Comparison of ENCODE assay signal across 8 cellular contexts in genomic region chr3:196609343-196609775, GRCh38. TPM values are rescaled to one million over a fixed set of nuclear protein-coding genes. Genes with fewer than 3 reads are reported as not detected.
DNase-seq lines count a peak whose midpoint lies in the region; ATAC-seq and TF ChIP-seq lines count a peak whose summit lies in the region.

No MANE protein-coding gene starts in this region.

- DNase-seq in A673 (ENCODE audit: low spot score) (peak; percentile 94), NCI-H524 treated with DMSO at 0.1 percent for 48 hours (lab: John Stamatoyannopoulos, UW) (peak; percentile 31), kidney tubule cell (ENCODE audit: low spot score) (peak; percentile 80)
- peak; percentile 98 for DNase-seq in activated CD4-positive, alpha-beta T cell treated with anti-CD3 and anti-CD28 coated beads for 36 hours
- peak; percentile 81 to 92 for DNase-seq in central memory CD8-positive, alpha-beta T cell (ENCODE audit: low spot score in 2 of 2)
- DNase-seq in stimulated activated CD4-positive, alpha-beta T cell treated with anti-CD3 and anti-CD28 coated beads, Interleukin-4, amount 100 ng/mL, for 1 hour: peak; percentile 96

- no peaks in the 10 kb centered on the region for H3K36me3 ChIP-seq in A673 (ENCODE audit: insufficient read depth, low read length, poor library complexity, severe bottlenecking)

- ATAC-seq in GM18520 (IDR thresholded peaks at IDR 0.05; ENCODE audit: unreplicated experiment): peak; percentile 50
- ATAC-seq in HG03439 (IDR thresholded peaks at IDR 0.05; ENCODE audit: unreplicated experiment): peak; percentile 59
- ATAC-seq in activated CD4-positive, alpha-beta T cell treated with anti-CD3 and anti-CD28 coated beads for 36 hours: peak; percentile 93
- ATAC-seq in central memory CD8-positive, alpha-beta T cell (replicated peaks; ENCODE audit: extremely low read depth, poor library complexity, severe bottlenecking): peak; percentile 94

- no peaks in the 10 kb centered on the region for H3K9me3 ChIP-seq in A673 (ENCODE audit: low read depth, low read length, poor library complexity, severe bottlenecking)

- TF ChIP-seq CTCF in A673 (conservative IDR thresholded peaks at IDR 0.05; ENCODE audit: low read depth, low read length): peak; percentile 96

- H3K4me1 ChIP-seq in A673 (ENCODE audit: insufficient read depth, low read length, poor library complexity, severe bottlenecking): peaks cover 4% of the 10 kb centered on the region

- BruUV-seq in A673 (replicated peaks; lab: Mats Ljungman, UMichigan): no TSS peak

- H3K4me1 Mint-ChIP-seq in activated CD4-positive, alpha-beta T cell treated with anti-CD3 and anti-CD28 coated beads for 36 hours: peaks cover 28% of the 10 kb centered on the region
- peaks cover 35% of the 10 kb centered on the region for H3K4me1 Mint-ChIP-seq in central memory CD8-positive, alpha-beta T cell

- H3K27me3 ChIP-seq in A673 (replicated peaks; ENCODE audit: insufficient read depth, low read depth, low read length, poor library complexity): no peaks in the 10 kb centered on the region

- H3K27ac ChIP-seq in A673 (ENCODE audit: low read depth, low read length, poor library complexity, severe bottlenecking): no peak overlapping the region

- no peak overlapping the region for H3K4me3 ChIP-seq in A673 (ENCODE audit: low read depth, low read length, poor library complexity, severe bottlenecking)

- POLR2A ChIA-PET in A673 (lab: Charles Lee; ENCODE audit: low non-redundant PET): interaction anchor here (0.6 kb wide), 1 partner anchor 130 kb away, joined by 3 read pairs; the partner anchor contains the start of gene PAK2
- POLR2A ChIA-PET in activated CD4-positive, alpha-beta T cell treated with anti-CD3 and anti-CD28 coated beads for 36 hours (lab: Charles Lee): interaction anchor here (0.7 to 1.4 kb wide), 3 partner anchors 31 to 85 kb away, joined by 3 to 5 read pairs (median 3); partner anchors contain the start of genes FBXO45, NRROS and WDR53

- no peaks in the 10 kb centered on the region for H3K27me3 Mint-ChIP-seq in activated CD4-positive, alpha-beta T cell treated with anti-CD3 and anti-CD28 coated beads for 36 hours
- H3K27me3 Mint-ChIP-seq in central memory CD8-positive, alpha-beta T cell: no peaks in the 10 kb centered on the region

- peak overlapping the region; percentile 39 for H3K4me3 Mint-ChIP-seq in activated CD4-positive, alpha-beta T cell treated with anti-CD3 and anti-CD28 coated beads for 36 hours
- peak overlapping the region; percentile 57 for H3K4me3 Mint-ChIP-seq in central memory CD8-positive, alpha-beta T cell

- H3K27ac Mint-ChIP-seq in activated CD4-positive, alpha-beta T cell treated with anti-CD3 and anti-CD28 coated beads for 36 hours: peak overlapping the region; percentile 76
- peak overlapping the region; percentile 74 for H3K27ac Mint-ChIP-seq in central memory CD8-positive, alpha-beta T cell (ENCODE audit: low read depth)

- H3K36me3 Mint-ChIP-seq in activated CD4-positive, alpha-beta T cell treated with anti-CD3 and anti-CD28 coated beads for 36 hours (ENCODE audit: low read depth): no peaks in the 10 kb centered on the region
- peaks cover 1% of the 10 kb centered on the region for H3K36me3 Mint-ChIP-seq in central memory CD8-positive, alpha-beta T cell (ENCODE audit: insufficient read depth)

- no peaks in the 10 kb centered on the region for H3K9me3 Mint-ChIP-seq in activated CD4-positive, alpha-beta T cell treated with anti-CD3 and anti-CD28 coated beads for 36 hours (ENCODE audit: low read depth)
- H3K9me3 Mint-ChIP-seq in central memory CD8-positive, alpha-beta T cell: no peaks in the 10 kb centered on the region

- CTCF ChIA-PET in A673 (lab: Charles Lee): interaction anchor here (0.5 to 1.5 kb wide), 18 partner anchors 12 to 990 kb away, joined by 3 to 18 read pairs (median 4); partner anchors contain the start of genes FBXO45, MELTF and WDR53
- CTCF ChIA-PET in activated CD4-positive, alpha-beta T cell treated with anti-CD3 and anti-CD28 coated beads for 36 hours (lab: Charles Lee): interaction anchor here (0.5 to 12.4 kb wide), 33 partner anchors 9 to 208 kb away, joined by 3 to 216 read pairs (median 4); partner anchors contain the start of gene PAK2

- intact Hi-C loops in A673 (cut with micrococcal nuclease; ENCODE audit: unreplicated experiment): loop anchor here (1.0 to 10.0 kb wide), 5 partner anchors 76 to 575 kb away; partner anchors contain the start of gene NCBP2
- intact Hi-C loops in activated CD4-positive, alpha-beta T cell treated with anti-CD3 and anti-CD28 coated beads for 36 hours (cut with DNase I, micrococcal nuclease): loop anchor here (1.0 to 10.0 kb wide), 10 partner anchors 23 to 361 kb away; partner anchors contain the start of genes CEP19 (in 1 of the 2), FBXO45 (in 1 of the 2), NCBP2 (in 1 of the 2) and NRROS (in 1 of the 2)

RNA-seq across cellular contexts. Expression of gene NRROS, which starts 30.1 kb away (rescaled TPM):
- total RNA-seq in A673 (2021): 0.64 and 0.92 TPM in 2 replicates
- total RNA-seq in activated CD4-positive, alpha-beta T cell treated with anti-CD3 and anti-CD28 coated beads for 36 hours: 10 to 100 TPM; 19.6 to 19.7 TPM

RNA-seq across cellular contexts. Expression of gene FBXO45, which starts 40.9 kb away (rescaled TPM):
- 20.9 and 23.0 TPM in 2 replicates for total RNA-seq in A673 (2021)
- total RNA-seq in activated CD4-positive, alpha-beta T cell treated with anti-CD3 and anti-CD28 coated beads for 36 hours: 10 to 100 TPM; 12.7 to 16.2 TPM

RNA-seq across cellular contexts. Expression of gene WDR53, which starts 41.0 kb away (rescaled TPM):
- 17.8 and 23.1 TPM in 2 replicates for total RNA-seq in A673 (2021)
- 10 to 100 TPM; 12.8 to 21.4 TPM for total RNA-seq in activated CD4-positive, alpha-beta T cell treated with anti-CD3 and anti-CD28 coated beads for 36 hours

Comparison
In these comparisons a context has a peak if more than half of its experiments do, and no peak if none do; other contexts are left out.
1. DNase-seq: peak in every context shown above with its lines; median percentile 98 in activated CD4-positive, alpha-beta T cell treated with anti-CD3 and anti-CD28 coated beads for 36 hours; 96 in stimulated activated CD4-positive, alpha-beta T cell treated with anti-CD3 and anti-CD28 coated beads, Interleukin-4, amount 100 ng/mL, for 1 hour; 94 in A673; 86 in central memory CD8-positive, alpha-beta T cell; 80 in kidney tubule cell; 31 in NCI-H524 treated with DMSO at 0.1 percent for 48 hours.
2. RNA of gene NRROS, which starts 30.1 kb away (total RNA-seq): 19.6 to 19.7 TPM in activated CD4-positive, alpha-beta T cell treated with anti-CD3 and anti-CD28 coated beads for 36 hours; 0.64 to 0.92 TPM in A673; every median in the first group is over 10 times any median in the second.
3. Peak in every context shown above with its lines, with median percentiles within 50 percentile points of each other: ATAC-seq.